8 cellular contexts compared by ENCODE assay signal in genomic region chr11:65636810-65637557, GRCh38. TPM values are rescaled to one million over a fixed set of nuclear protein-coding genes. Genes with fewer than 3 reads are reported as not detected.
DNase-seq lines count a peak whose midpoint lies in the region; ATAC-seq and TF ChIP-seq lines count a peak whose summit lies in the region.

No MANE protein-coding gene starts in this region.

- peaks cover 15% of the 10 kb centered on the region for H3K4me1 ChIP-seq in iPS-18a (ENCODE audit: control insufficient read depth, low read depth, low read length)

- H3K27ac Mint-ChIP-seq in HFFc6, result no peak overlapping the region; the same call in 1 of the 2 replicates

- H3K9me3 Mint-ChIP-seq in HFFc6, result no peaks in the 10 kb centered on the region

- no peaks in the 10 kb centered on the region for H3K27me3 ChIP-seq in SU-DHL-6 (ENCODE audit: low read length)
- no peaks in the 10 kb centered on the region for H3K27me3 ChIP-seq in iPS-18a (ENCODE audit: control insufficient read depth, insufficient read depth, low read length)

- H3K36me3 ChIP-seq in SU-DHL-6 (ENCODE audit: low read length) (no peaks in the 10 kb centered on the region), iPS-18a (ENCODE audit: control insufficient read depth, low read depth, low read length) (peaks cover 20% of the 10 kb centered on the region)

- peaks cover 22% of the 10 kb centered on the region for H3K4me1 Mint-ChIP-seq in HFFc6 (ENCODE audit: low read depth)

- H3K9me3 ChIP-seq in SU-DHL-6 (ENCODE audit: insufficient read depth, low read length) (no peaks in the 10 kb centered on the region), iPS-18a (ENCODE audit: control insufficient read depth, low read depth, low read length) (no peaks in the 10 kb centered on the region)

- DNase-seq in HFFc6 (no peak), NCI-H1417 treated with DMSO at 0.1 percent for 48 hours (lab: John Stamatoyannopoulos, UW) (no peak), omental fat pad (ENCODE audit: low spot score) (no peak), midbrain (lab: John Stamatoyannopoulos, UW) (no peak)

- peaks cover 23% of the 10 kb centered on the region for H3F3A ChIP-seq in SU-DHL-6 (ENCODE audit: insufficient read depth)

- H3K9ac ChIP-seq in SU-DHL-6 (ENCODE audit: low read length), result peak overlapping the region; percentile 76
- H3K9ac ChIP-seq in iPS-18a (ENCODE audit: low read length), result peak overlapping the region; percentile 24

- H3K27me3 Mint-ChIP-seq in HFFc6 (ENCODE audit: insufficient read depth), result 0 out of 2 replicates have a peak, but pooled peaks cover 3% of the 10 kb centered on the region

- no peak overlapping the region for H2AFZ ChIP-seq in SU-DHL-6 (ENCODE audit: low read depth, low read length, severe bottlenecking)

- H3K27ac ChIP-seq in SU-DHL-6 (ENCODE audit: low read depth, low read length), result peak overlapping the region; percentile 90
- no peak overlapping the region for H3K27ac ChIP-seq in iPS-18a (ENCODE audit: low read length)
- peak overlapping the region in 12 of 21 experiments; percentile 13 to 97 (median 86) for H3K27ac ChIP-seq in skin epidermis

- H3K4me2 ChIP-seq in SU-DHL-6 (ENCODE audit: low read depth, low read length, poor library complexity, severe bottlenecking), result no peak overlapping the region

- no peaks in the 10 kb centered on the region; the same call in 1 of the 2 replicates for H3K36me3 Mint-ChIP-seq in HFFc6 (ENCODE audit: low read depth)

- H3K4me3 Mint-ChIP-seq in HFFc6, result peak overlapping the region; percentile 88

- ATAC-seq in GM19035 (IDR thresholded peaks at IDR 0.05; ENCODE audit: unreplicated experiment) (no peak), omental fat pad (ENCODE audit: low FRiP score) (no peak)

- H3K79me2 ChIP-seq in SU-DHL-6 (ENCODE audit: insufficient read depth, low read length), result no peaks in the 10 kb centered on the region

- no peaks in the 10 kb centered on the region for H3K9me2 ChIP-seq in SU-DHL-6 (replicated peaks; ENCODE audit: insufficient read depth, low read length)

- TF ChIP-seq CTCF in HFFc6 (IDR thresholded peaks at IDR 0.05) (no peak), SU-DHL-6 (IDR thresholded peaks at IDR 0.05; ENCODE audit: insufficient read depth, low read length, poor library complexity, severe bottlenecking) (no peak), omental fat pad (IDR thresholded peaks at IDR 0.05) (no peak)

- no peak overlapping the region for H3K4me3 ChIP-seq in SU-DHL-6 (ENCODE audit: insufficient read depth, low read length, poor library complexity, severe bottlenecking)
- H3K4me3 ChIP-seq in iPS-18a (ENCODE audit: low read length), result peak overlapping the region; percentile 18
- H3K4me3 ChIP-seq in skin epidermis, result no peak overlapping the region

- H4K20me1 ChIP-seq in SU-DHL-6 (ENCODE audit: low read depth, low read length), result no peaks in the 10 kb centered on the region

RNA-seq across cellular contexts. Expression of gene SIPA1, which starts 0.9 kb away (rescaled TPM):
- total RNA-seq in HFFc6 (2021; fragmentation: NEBNext Ultra II Directional; extraction: Animal tissue kit (Norgen Biotek cat#: 25700)), result 10 to 100 TPM; 23.0 to 41.3 (median 38.3) TPM
- 10 to 100 TPM; 19.3 to 60.5 (median 33.3) TPM for total RNA-seq in omental fat pad

RNA-seq across cellular contexts. Expression of gene PCNX3, which starts 21.4 kb away (rescaled TPM):
- 10 to 100 TPM; 51.5 to 66.7 (median 57.3) TPM for total RNA-seq in HFFc6 (2021; fragmentation: NEBNext Ultra II Directional; extraction: Animal tissue kit (Norgen Biotek cat#: 25700))
- total RNA-seq in omental fat pad, result 10 to 100 TPM; 15.8 to 25.1 (median 20.7) TPM

RNA-seq across cellular contexts. Expression of gene MAP3K11, which starts 23.0 kb away (rescaled TPM):
- 10 to 100 TPM; 42.1 to 51.1 (median 46.5) TPM for total RNA-seq in HFFc6 (2021; fragmentation: NEBNext Ultra II Directional; extraction: Animal tissue kit (Norgen Biotek cat#: 25700))
- 10 to 100 TPM; 29.6 to 69.5 (median 44.8) TPM for total RNA-seq in omental fat pad

RNA-seq across cellular contexts. Expression of gene RELA, which starts 25.7 kb away (rescaled TPM):
- 10 to 100 TPM; 66.9 to 72.7 (median 69.5) TPM for total RNA-seq in HFFc6 (2021; fragmentation: NEBNext Ultra II Directional; extraction: Animal tissue kit (Norgen Biotek cat#: 25700))
- total RNA-seq in omental fat pad, result 10 to 100 TPM; 37.8 to 72.7 (median 46.8) TPM

RNA-seq across cellular contexts. Expression of gene KCNK7, which starts 41.4 kb away (rescaled TPM):
- under 1 TPM in 3 of 6 experiments, not detected in 3; 0.16 to 0.31 (median 0.30) TPM for total RNA-seq in HFFc6 (2021; fragmentation: NEBNext Ultra II Directional; extraction: Animal tissue kit (Norgen Biotek cat#: 25700))
- 1 to 10 TPM in 3 of 4 donors, not detected in 1; 1.1 to 1.7 (median 1.5) TPM for total RNA-seq in omental fat pad
